Comparison of ENCODE assay signal across 11 cellular contexts in the genomic region with DNA sequence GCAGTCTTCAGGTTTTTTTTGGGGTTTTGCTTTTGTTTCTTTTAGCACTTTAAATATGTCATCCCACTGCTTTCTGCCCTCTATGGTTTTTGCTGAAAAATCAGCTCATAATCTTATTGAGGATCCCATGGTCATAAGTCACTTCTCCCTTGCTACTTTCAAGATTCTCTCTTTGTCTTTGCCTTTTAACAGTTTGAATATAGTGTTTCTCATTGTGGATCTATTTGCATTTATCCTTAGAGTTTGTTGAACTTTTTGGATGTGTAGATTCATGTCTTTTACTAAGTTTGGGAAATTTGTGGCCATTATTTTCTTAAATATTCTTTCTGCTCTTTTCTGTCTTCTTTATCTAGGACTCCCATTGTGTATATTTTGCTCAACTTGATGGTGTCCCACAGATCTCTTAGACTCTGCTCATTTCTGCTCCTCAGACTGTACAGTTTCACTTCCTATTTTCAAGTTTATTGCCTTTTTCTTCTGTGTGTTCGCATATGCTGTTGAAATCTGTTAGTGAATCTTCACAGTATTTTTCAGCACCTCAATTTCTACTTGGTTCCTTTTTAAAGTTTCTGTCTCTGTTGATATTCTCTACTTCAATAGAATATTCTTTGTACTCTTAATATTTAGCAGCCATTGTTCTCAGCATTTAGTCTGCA.
DNase-seq lines count a peak whose midpoint lies in the region; ATAC-seq and TF ChIP-seq lines count a peak whose summit lies in the region.
"Had no signal": no experiment of that assay in that cellular context is flagged by ENCODE, and none has a peak within 500 bp of the region (broad histone marks: within the 10 kb centered on the region; RNA-seq: fewer than 3 reads in every experiment).

No MANE protein-coding gene starts in this region.

- no peak for DNase-seq in immature natural killer cell
- DNase-seq in hepatic stellate cell (ENCODE audit: low spot score) = no peak
- DNase-seq in glutamatergic neuron = no peak
- no peak for DNase-seq in AG20443 (ENCODE audit: low spot score)
- no peak for DNase-seq in NCI-H748 treated with DMSO at 0.1 percent for 48 hours (lab: John Stamatoyannopoulos, UW)
- DNase-seq: activated CD8-positive, alpha-beta memory T cell treated with anti-CD3 and anti-CD28 coated beads, Interleukin-2, amount 50 U/mL, for 4 hours; NCI-H2171 treated with DMSO at 0.1 percent for 48 hours; nephron progenitor cell had no signal

- ATAC-seq in GM18511 (IDR thresholded peaks at IDR 0.05; ENCODE audit: unreplicated experiment) = peak; percentile 82
- peak; percentile 95 for ATAC-seq in GM21737 (IDR thresholded peaks at IDR 0.05; ENCODE audit: unreplicated experiment)
- ATAC-seq in HG03565 (IDR thresholded peaks at IDR 0.05; ENCODE audit: unreplicated experiment) = peak; percentile 86

- H3K36me3 Mint-ChIP-seq in immature natural killer cell = peaks cover 0 to 9% (median 0%) of the 10 kb centered on the region in 3 donors
- no peaks in the 10 kb centered on the region for H3K36me3 Mint-ChIP-seq in glutamatergic neuron (ENCODE audit: unreplicated experiment)

- no peak for TF ChIP-seq CTCF in glutamatergic neuron (IDR thresholded peaks at IDR 0.05; ENCODE audit: partially characterized antibody, unreplicated experiment)

- H3K9me3 Mint-ChIP-seq in immature natural killer cell = peaks cover 0 to 6% (median 0%) of the 10 kb centered on the region in 6 donors
- H3K9me3 Mint-ChIP-seq in glutamatergic neuron (ENCODE audit: unreplicated experiment) = no peaks in the 10 kb centered on the region

- peaks cover 0 to 2% (median 0%) of the 10 kb centered on the region in 3 donors for H3K27me3 Mint-ChIP-seq in immature natural killer cell (ENCODE audit: low read depth in 3 of 3)
- H3K27me3 Mint-ChIP-seq in glutamatergic neuron (ENCODE audit: unreplicated experiment) = no peaks in the 10 kb centered on the region

- peaks cover 35 to 66% of the 10 kb centered on the region in 2 donors for H3K4me1 Mint-ChIP-seq in immature natural killer cell
- no peaks in the 10 kb centered on the region for H3K4me1 Mint-ChIP-seq in glutamatergic neuron (ENCODE audit: low read depth, unreplicated experiment)
- H3K4me1 Mint-ChIP-seq: nephron progenitor cell had no signal

- H3K4me3 Mint-ChIP-seq in immature natural killer cell (peak overlapping the region in 2 of 5 donors; percentile 7 to 8), glutamatergic neuron (ENCODE audit: unreplicated experiment) (no peak overlapping the region)
- H3K4me3 Mint-ChIP-seq: nephron progenitor cell had no signal

- H3K27ac Mint-ChIP-seq in immature natural killer cell (peak overlapping the region; percentile 1 to 88 (median 24)), glutamatergic neuron (ENCODE audit: unreplicated experiment) (no peak overlapping the region)
- H3K27ac Mint-ChIP-seq: nephron progenitor cell had no signal
